In the genomic region with DNA sequence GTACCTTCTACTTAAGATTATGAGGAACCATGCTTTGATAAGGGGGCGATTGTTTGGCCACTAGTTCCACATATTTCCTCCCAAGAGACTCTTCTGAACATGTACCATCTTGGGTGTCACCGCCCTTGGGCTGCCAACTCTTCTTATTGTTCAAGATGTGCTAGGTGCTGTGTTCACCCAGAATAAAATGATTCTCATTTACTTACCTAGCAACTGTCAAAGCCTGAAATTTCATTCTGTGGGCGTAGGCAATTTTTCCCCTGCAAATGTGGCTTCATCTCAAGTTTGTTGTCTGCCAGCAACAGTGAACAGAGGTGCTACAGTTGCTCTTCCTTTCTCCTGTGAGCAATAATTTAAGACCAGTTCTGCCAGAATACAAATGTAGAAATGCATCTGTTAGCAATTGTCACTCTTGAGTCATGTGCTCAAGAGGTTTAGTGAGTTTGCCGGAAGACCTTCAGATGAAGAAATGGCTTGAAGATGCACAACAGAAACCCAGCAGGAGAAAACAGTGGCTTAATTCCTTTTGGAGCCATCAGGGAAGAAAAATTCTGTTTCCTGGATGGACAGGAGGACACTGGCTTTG, we compare ENCODE assay signal across 14 cellular contexts. TPM values are rescaled to one million over a fixed set of nuclear protein-coding genes. Genes with fewer than 3 reads are reported as not detected.
DNase-seq lines count a peak whose midpoint lies in the region; ATAC-seq and TF ChIP-seq lines count a peak whose summit lies in the region.
"Had no signal": no experiment of that assay in that cellular context is flagged by ENCODE, and none has a peak within 500 bp of the region (broad histone marks: within the 10 kb centered on the region; RNA-seq: fewer than 3 reads in every experiment).

No MANE protein-coding gene starts in this region.

- no peak for ATAC-seq in T-helper 17 cell

- H3K9me3 Mint-ChIP-seq in Caco-2 (ENCODE audit: unreplicated experiment) = no peaks in the 10 kb centered on the region

- H3K9me2 ChIP-seq in OCI-LY7 (ENCODE audit: insufficient read depth, low read length) = no peaks in the 10 kb centered on the region

- peak overlapping the region; percentile 72 for H3K27ac ChIP-seq in left ventricle myocardium inferior (replicated peaks)
- H3K27ac ChIP-seq in breast epithelium = no peak overlapping the region
- H3K27ac ChIP-seq in OCI-LY7 (ENCODE audit: low read depth, low read length, poor library complexity, severe bottlenecking) = no peak overlapping the region

- intact Hi-C loops in left ventricle myocardium inferior (cut with micrococcal nuclease) = no loop called here
- intact Hi-C loops in cardiac septum (cut with DNase I) = no loop called here
- intact Hi-C loops in breast epithelium (cut with DNase I; ENCODE audit: low total_unique reads) = no loop called here
- intact Hi-C loops in OCI-LY7 (cut with micrococcal nuclease; ENCODE audit: unreplicated experiment) = no loop called here
- intact Hi-C loops in Caco-2 (cut with micrococcal nuclease; ENCODE audit: unreplicated experiment) = no loop called here

- TF ChIP-seq CTCF in left ventricle myocardium inferior (IDR thresholded peaks at IDR 0.05; ENCODE audit: borderline replicate concordance) (no peak), epithelial cell of esophagus (IDR thresholded peaks at IDR 0.05; ENCODE audit: insufficient read depth, low read depth, low read length, missing control alignments) (no peak), breast epithelium (IDR thresholded peaks at IDR 0.05) (no peak), OCI-LY7 (conservative IDR thresholded peaks at IDR 0.05; ENCODE audit: low read length) (no peak), Caco-2 (IDR thresholded peaks at IDR 0.05; ENCODE audit: insufficient read depth in 1 of 2, low read depth in 1 of 2, low read length in 1 of 2, severe bottlenecking in 1 of 2, unreplicated experiment in 1 of 2) (no peak)

- no peak overlapping the region for H3K4me2 ChIP-seq in OCI-LY7 (ENCODE audit: low read length)

- H3K27me3 ChIP-seq in left ventricle myocardium inferior (ENCODE audit: low read depth) (no peaks in the 10 kb centered on the region), breast epithelium (no peaks in the 10 kb centered on the region), Caco-2 (replicated peaks; ENCODE audit: control insufficient read depth, insufficient read depth, low read length) (no peaks in the 10 kb centered on the region)

- H3K4me1 ChIP-seq in left ventricle myocardium inferior = peaks cover 20% of the 10 kb centered on the region
- no peaks in the 10 kb centered on the region for H3K4me1 ChIP-seq in breast epithelium
- no peaks in the 10 kb centered on the region for H3K4me1 ChIP-seq in OCI-LY7 (ENCODE audit: insufficient read depth, low read length, poor library complexity, severe bottlenecking)
- H3K4me1 ChIP-seq in Caco-2 = no peaks in the 10 kb centered on the region

- CTCF ChIA-PET in OCI-LY7 (lab: Charles Lee; ENCODE audit: unreplicated experiment) (no interaction called here), Caco-2 (lab: Charles Lee) (no interaction called here)

- no peaks in the 10 kb centered on the region for H4K20me1 ChIP-seq in OCI-LY7 (ENCODE audit: insufficient read depth, low read length)

- H3K4me3 ChIP-seq in left ventricle myocardium inferior (no peak overlapping the region), epithelial cell of esophagus (ENCODE audit: low read length) (no peak overlapping the region), breast epithelium (no peak overlapping the region), OCI-LY7 (ENCODE audit: low read depth, low read length, poor library complexity, severe bottlenecking) (no peak overlapping the region), Caco-2 (ENCODE audit: low read depth, low read length) (no peak overlapping the region)

- POLR2A ChIA-PET in OCI-LY7 (lab: Charles Lee) = no interaction called here
- POLR2A ChIA-PET in Caco-2 (lab: Charles Lee) = no interaction called here

- no peak overlapping the region for H2AFZ ChIP-seq in OCI-LY7 (ENCODE audit: low read length)

- H3K4me1 Mint-ChIP-seq in T-helper 17 cell = no peaks in the 10 kb centered on the region
- no peaks in the 10 kb centered on the region for H3K4me1 Mint-ChIP-seq in Caco-2 (ENCODE audit: low read depth, unreplicated experiment)

- H3K9me3 ChIP-seq in left ventricle myocardium inferior (replicated peaks) = peaks cover 9% of the 10 kb centered on the region
- no peaks in the 10 kb centered on the region for H3K9me3 ChIP-seq in breast epithelium
- no peaks in the 10 kb centered on the region for H3K9me3 ChIP-seq in OCI-LY7 (ENCODE audit: low read length)
- no peaks in the 10 kb centered on the region for H3K9me3 ChIP-seq in T-helper 17 cell (ENCODE audit: control insufficient read depth, low read length, poor library complexity, severe bottlenecking)
- no peaks in the 10 kb centered on the region for H3K9me3 ChIP-seq in Caco-2

- H3K27me3 Mint-ChIP-seq in T-helper 17 cell (no peaks in the 10 kb centered on the region), Caco-2 (ENCODE audit: insufficient read depth, unreplicated experiment) (no peaks in the 10 kb centered on the region)
- H3K27me3 Mint-ChIP-seq: CD4-positive, CD25-positive, alpha-beta regulatory T cell had no signal

- H3K27ac Mint-ChIP-seq in T-helper 17 cell = no peak overlapping the region
- no peak overlapping the region for H3K27ac Mint-ChIP-seq in Caco-2 (ENCODE audit: unreplicated experiment)
- H3K27ac Mint-ChIP-seq: CD4-positive, CD25-positive, alpha-beta regulatory T cell had no signal

- no peak for TF ChIP-seq POLR2A in breast epithelium (IDR thresholded peaks at IDR 0.05)

- no peaks in the 10 kb centered on the region for H3K79me2 ChIP-seq in OCI-LY7 (ENCODE audit: insufficient read depth, low read depth, low read length)

- BruUV-seq in OCI-LY7 (replicated peaks; lab: Mats Ljungman, UMichigan) = no TSS peak
- BruUV-seq in Caco-2 (replicated peaks; lab: Mats Ljungman, UMichigan) = no TSS peak

- H3K36me3 ChIP-seq in left ventricle myocardium inferior (no peaks in the 10 kb centered on the region), breast epithelium (no peaks in the 10 kb centered on the region), OCI-LY7 (ENCODE audit: insufficient read depth, low read length) (no peaks in the 10 kb centered on the region), Caco-2 (ENCODE audit: control insufficient read depth, insufficient read depth, low read length) (no peaks in the 10 kb centered on the region)

- no peaks in the 10 kb centered on the region for H3K36me3 Mint-ChIP-seq in T-helper 17 cell (ENCODE audit: low read depth)
- no peaks in the 10 kb centered on the region for H3K36me3 Mint-ChIP-seq in Caco-2 (ENCODE audit: insufficient read depth, unreplicated experiment)
- H3K36me3 Mint-ChIP-seq: CD4-positive, CD25-positive, alpha-beta regulatory T cell had no signal

- DNase-seq in left ventricle myocardium inferior = no peak
- DNase-seq in cardiac septum (ENCODE audit: low spot score) = no peak
- peak; percentile 39 for DNase-seq in epithelial cell of esophagus (ENCODE audit: low read depth)
- DNase-seq in nucleus accumbens (lab: John Stamatoyannopoulos, UW) = peak in 34 of 56 donors; percentile 1 to 79 (median 23)
- no peak for DNase-seq in breast epithelium (ENCODE audit: low spot score in 2 of 2)
- DNase-seq in OCI-LY7 (ENCODE audit: low spot score) = no peak
- DNase-seq in T-helper 17 cell = no peak
- DNase-seq in Caco-2 = no peak
- DNase-seq: AML-193; Calu3; CD4-positive, CD25-positive, alpha-beta regulatory T cell; DMS53; HCEC 1CT; NCI-H187 treated with DMSO at 0.1 percent for 48 hours had no signal

- H3K4me3 Mint-ChIP-seq in T-helper 17 cell (no peak overlapping the region), Caco-2 (ENCODE audit: unreplicated experiment) (no peak overlapping the region)
- H3K4me3 Mint-ChIP-seq: CD4-positive, CD25-positive, alpha-beta regulatory T cell had no signal

RNA-seq across cellular contexts. Expression of a gene that starts 41.3 kb away (rescaled TPM):
- total RNA-seq in left ventricle myocardium inferior (15.6 TPM), cardiac septum (20.3 TPM), breast epithelium (10 to 100 TPM in 1 of 3 donors, 1 to 10 TPM in 1, under 1 TPM in 1; 0.80 to 20.1 (median 8.2) TPM), OCI-LY7 (2022) (not detected in 2 replicates), T-helper 17 cell (not detected), Caco-2 (2022) (2.5 and 3.8 TPM in 2 replicates)
- not detected in 2 replicates for total RNA-seq in OCI-LY7 (2014; rRNA removed; shearing (Covaris generic))
- total RNA-seq: CD4-positive, CD25-positive, alpha-beta regulatory T cell had no signal

Comparison
In these comparisons a context has a peak if more than half of its experiments do, and no peak if none do; other contexts are left out.
1. DNase-seq: peak in epithelial cell of esophagus (single experiment) and nucleus accumbens (34 of 56); none in left ventricle myocardium inferior (single experiment), cardiac septum (single experiment), breast epithelium (0 of 2), OCI-LY7 (single experiment), T-helper 17 cell (0 of 3) and Caco-2 (0 of 2).